In genomic region chr19:33459220-33459619, GRCh38 we compare ENCODE assay signal across 16 cellular contexts.
A peak's percentile ranks its signal among the peaks of the same experiment; 100 is the strongest.
DNase-seq lines count a peak whose midpoint lies in the region; ATAC-seq and TF ChIP-seq lines count a peak whose summit lies in the region.
"Had no signal": no experiment of that assay in that cellular context is flagged by ENCODE, and none has a peak within 500 bp of the region (broad histone marks: within the 10 kb centered on the region; RNA-seq: fewer than 3 reads in every experiment).

No MANE protein-coding gene starts in this region.

- no peaks in the 10 kb centered on the region for H3K36me3 ChIP-seq in neural cell (ENCODE audit: insufficient read depth, low read length)
- H3K36me3 ChIP-seq: BLaER1 had no signal

- H3K27me3 Mint-ChIP-seq in H9 (ENCODE audit: low read depth) (no peaks in the 10 kb centered on the region), T-helper 17 cell (no peaks in the 10 kb centered on the region)

- no peaks in the 10 kb centered on the region for H3K23me2 ChIP-seq in H9 (ENCODE audit: insufficient read length, low read depth, low read length, poor library complexity, severe bottlenecking)

- H3K27ac ChIP-seq in H9 (ENCODE audit: insufficient read length, low read depth, low read length) (no peak overlapping the region), neural cell (ENCODE audit: low read length) (peak overlapping the region; percentile 40)
- H3K27ac ChIP-seq: BLaER1, RWPE1 had no signal

- H3K4me2 ChIP-seq in H9 (ENCODE audit: insufficient read depth, insufficient read length, low read length) (no peak overlapping the region), neural cell (ENCODE audit: low read length) (no peak overlapping the region)
- H3K4me2 ChIP-seq: BLaER1 had no signal

- WGBS in H9 (ENCODE audit: extremely low coverage, insufficient read length, low lambda C conversion rate): no CpG with 5 or more reads among the region's 13 CpGs

- H3K4me3 Mint-ChIP-seq in H9 (no peak overlapping the region), T-helper 17 cell (no peak overlapping the region)
- H3K4me3 Mint-ChIP-seq: CD8-positive, alpha-beta T cell had no signal

- H3T11ph ChIP-seq in H9 (ENCODE audit: low read length): no peak overlapping the region

- TF ChIP-seq CTCF in H9 (conservative IDR thresholded peaks at IDR 0.05) (no peak), neural cell (IDR thresholded peaks at IDR 0.05; ENCODE audit: poor library complexity, severe bottlenecking) (no peak)

- H3K9me3 ChIP-seq in H9 (ENCODE audit: control insufficient read depth, low read depth, low read length): no peaks in the 10 kb centered on the region
- H3K9me3 ChIP-seq in T-helper 17 cell (ENCODE audit: control insufficient read depth, low read length, poor library complexity, severe bottlenecking): no peaks in the 10 kb centered on the region
- no peaks in the 10 kb centered on the region for H3K9me3 ChIP-seq in neural cell (ENCODE audit: low read length)
- H3K9me3 ChIP-seq: BLaER1 had no signal

- H2BK5ac ChIP-seq in H9 (ENCODE audit: insufficient read length, low read length): no peak overlapping the region

- H4K8ac ChIP-seq in H9 (replicated peaks; ENCODE audit: insufficient read length, low read depth, low read length): no peak overlapping the region

- no peak overlapping the region for H4K91ac ChIP-seq in H9 (ENCODE audit: insufficient read length, low read depth, low read length)

- no peak overlapping the region for H2BK20ac ChIP-seq in H9 (ENCODE audit: low read depth, low read length, poor library complexity, severe bottlenecking)

- no peaks in the 10 kb centered on the region for H3K4me1 Mint-ChIP-seq in H9
- H3K4me1 Mint-ChIP-seq in T-helper 17 cell: peaks cover 5% of the 10 kb centered on the region

- H3K9me3 Mint-ChIP-seq in H9: no peaks in the 10 kb centered on the region
- H3K9me3 Mint-ChIP-seq: CD8-positive, alpha-beta T cell had no signal

- H4K5ac ChIP-seq in H9 (ENCODE audit: insufficient read length, low read depth, low read length): no peak overlapping the region

- H3K56ac ChIP-seq in H9 (ENCODE audit: insufficient read length, low read depth, low read length): no peak overlapping the region

- H2BK12ac ChIP-seq in H9 (ENCODE audit: insufficient read length, low read depth, low read length): no peak overlapping the region

- no peak overlapping the region for H2BK120ac ChIP-seq in H9 (ENCODE audit: low read depth, low read length, poor library complexity, severe bottlenecking)

- H3K4me1 ChIP-seq in H9 (ENCODE audit: insufficient read depth, low read length): no peaks in the 10 kb centered on the region
- H3K4me1 ChIP-seq: BLaER1 had no signal

- H2AFZ ChIP-seq in H9 (ENCODE audit: low read length): no peak overlapping the region
- no peak overlapping the region for H2AFZ ChIP-seq in neural cell (ENCODE audit: low read depth, low read length)

- no peak for TF ChIP-seq RAD21 in neural cell (conservative IDR thresholded peaks at IDR 0.05)

- ATAC-seq in T-helper 17 cell: no peak
- no peak for ATAC-seq in GM21367 (IDR thresholded peaks at IDR 0.05; ENCODE audit: unreplicated experiment)
- no peak for ATAC-seq in HG03135 (IDR thresholded peaks at IDR 0.05; ENCODE audit: unreplicated experiment)
- no peak for ATAC-seq in GM21447 (IDR thresholded peaks at IDR 0.05; ENCODE audit: unreplicated experiment)
- ATAC-seq: CD8-positive, alpha-beta T cell; HCT116; K562; PC-3 had no signal

- H3F3A ChIP-seq in neural cell (ENCODE audit: insufficient read depth, low read length, poor library complexity, severe bottlenecking): no peaks in the 10 kb centered on the region

- H3K9ac ChIP-seq in H9 (ENCODE audit: extremely low read depth, insufficient read length, low read length) (no peak overlapping the region), neural cell (ENCODE audit: low read length) (no peak overlapping the region)
- H3K9ac ChIP-seq: BLaER1 had no signal

- H3K4me3 ChIP-seq in neural cell (ENCODE audit: low read length): no peak overlapping the region
- H3K4me3 ChIP-seq: BLaER1, K562 had no signal

- peaks cover 2% of the 10 kb centered on the region for H4K20me1 ChIP-seq in H9 (ENCODE audit: control insufficient read depth, insufficient read depth, insufficient read length)
- H4K20me1 ChIP-seq in neural cell (ENCODE audit: insufficient read depth): no peaks in the 10 kb centered on the region
- H4K20me1 ChIP-seq: BLaER1 had no signal

- H3K4ac ChIP-seq in H9 (ENCODE audit: low read depth, low read length): no peak overlapping the region

- H2AK5ac ChIP-seq in H9 (ENCODE audit: insufficient read length, low read length): no peak overlapping the region

- TF ChIP-seq EP300 in neural cell (conservative IDR thresholded peaks at IDR 0.05; ENCODE audit: poor library complexity, severe bottlenecking): no peak

- H3K79me2 ChIP-seq in H9 (ENCODE audit: insufficient read depth, low read length): no peaks in the 10 kb centered on the region
- H3K79me2 ChIP-seq in neural cell (replicated peaks; ENCODE audit: insufficient read depth, low read length): no peaks in the 10 kb centered on the region

- no peak overlapping the region for H2BK15ac ChIP-seq in H9 (ENCODE audit: low read depth, low read length)

- no peak overlapping the region for H3K23ac ChIP-seq in H9 (ENCODE audit: insufficient read length, low read depth, low read length)

- H3K27ac Mint-ChIP-seq in H9 (peak overlapping the region in 1 of 3 experiments; percentile 17; a peak in 1 of 7 replicates), T-helper 17 cell (peak overlapping the region; percentile 19)
- H3K27ac Mint-ChIP-seq: CD8-positive, alpha-beta T cell had no signal

- H3K27me3 ChIP-seq in H9 (ENCODE audit: insufficient read depth, low read length): no peaks in the 10 kb centered on the region
- no peaks in the 10 kb centered on the region for H3K27me3 ChIP-seq in neural cell (ENCODE audit: insufficient read depth, low read depth, low read length)
- H3K27me3 ChIP-seq: BLaER1 had no signal

- H3K79me1 ChIP-seq in H9 (ENCODE audit: insufficient read depth, low read depth, low read length, poor library complexity, severe bottlenecking): no peaks in the 10 kb centered on the region

- no peaks in the 10 kb centered on the region; a peak in 2 of 7 replicates for H3K36me3 Mint-ChIP-seq in H9 (ENCODE audit: insufficient read depth in 1 of 3, low read depth in 3 of 3)
- H3K36me3 Mint-ChIP-seq in T-helper 17 cell (ENCODE audit: low read depth): peaks cover 2% of the 10 kb centered on the region

- DNase-seq in NCI-H2227 (lab: John Stamatoyannopoulos, UW; ENCODE audit: unreplicated experiment) (peak; percentile 63), NCI-H2227 treated with DMSO at 0.1 percent for 48 hours (lab: John Stamatoyannopoulos, UW) (no peak), H9 (peak; percentile 8), T-helper 17 cell (no peak)
- DNase-seq: CD8-positive, alpha-beta T cell; NCI-H2107; NCI-H510A treated with DMSO at 0.1 percent for 48 hours; PC-3 had no signal

- no peak overlapping the region for H3K18ac ChIP-seq in H9 (ENCODE audit: insufficient read length, low read depth, low read length)

- H3K9me2 ChIP-seq in neural cell (ENCODE audit: insufficient read depth, low read length): no peaks in the 10 kb centered on the region

- no peak overlapping the region for H3K14ac ChIP-seq in H9 (ENCODE audit: insufficient read depth, low read length)

TF ChIP-seq in neural cell, 6 proteins besides CTCF, POLR2A, EP300 and RAD21:
- TF ChIP-seq EZH2 (IDR thresholded peaks at IDR 0.05; ENCODE audit: borderline replicate concordance, insufficient read depth, low read length, poor library complexity, severe bottlenecking) (no peak), POLR2AphosphoS5 (IDR thresholded peaks at IDR 0.05) (peak; percentile 59), TAF1 (IDR thresholded peaks at IDR 0.05; ENCODE audit: low read depth) (no peak), REST (IDR thresholded peaks at IDR 0.05; ENCODE audit: borderline replicate concordance) (no peak), SMC3 (conservative IDR thresholded peaks at IDR 0.05; ENCODE audit: poor library complexity) (no peak), MXI1 (conservative IDR thresholded peaks at IDR 0.05; ENCODE audit: poor library complexity, severe bottlenecking) (no peak)

Comparison
In these comparisons a context has a peak if more than half of its experiments do, and no peak if none do; other contexts are left out.
1. DNase-seq: peak in NCI-H2227 (single experiment) and H9 (single experiment); none in NCI-H2227 treated with DMSO at 0.1 percent for 48 hours (single experiment) and T-helper 17 cell (0 of 3).